1 cellular context compared by ENCODE assay signal in the genomic region with DNA sequence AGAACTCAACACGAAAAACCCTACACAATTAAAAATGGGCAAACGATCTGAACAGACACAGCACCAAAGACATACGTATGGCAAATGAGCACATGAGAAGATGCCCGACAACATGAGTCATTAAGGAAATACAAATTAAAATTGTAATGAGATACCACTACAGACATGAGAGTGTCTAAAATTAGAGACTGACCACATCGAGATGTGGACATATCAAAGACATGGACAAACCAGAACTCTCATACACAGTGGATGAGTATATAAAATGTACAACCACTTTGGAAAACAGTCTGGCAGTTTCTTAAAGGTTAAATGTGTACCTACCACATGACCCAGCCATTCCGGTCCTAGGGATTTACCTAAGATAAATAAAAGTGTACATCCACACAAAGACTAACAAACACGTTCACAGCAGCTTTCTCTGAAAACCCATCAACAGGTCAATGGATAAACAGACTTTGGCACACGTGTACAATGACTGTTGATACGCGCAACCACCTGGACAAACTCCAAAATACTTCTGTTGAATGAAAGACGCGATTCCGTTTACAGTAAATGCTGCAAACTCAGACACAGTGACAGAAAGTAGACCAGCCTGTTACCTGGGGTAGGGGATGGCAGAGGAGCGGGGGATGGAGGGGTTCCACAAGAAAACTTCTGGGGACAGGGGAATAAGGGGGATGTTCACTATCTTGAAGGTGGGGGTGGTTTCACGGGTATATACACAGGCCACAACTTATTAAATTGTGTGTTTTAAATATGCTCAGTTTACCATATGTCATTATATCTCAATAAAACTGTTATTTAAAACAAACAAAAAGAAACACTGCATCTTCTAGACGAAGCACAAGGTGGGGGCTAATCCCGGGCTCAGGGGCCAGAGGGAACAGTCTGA.
A peak's percentile ranks its signal among the peaks of the same experiment; 100 is the strongest.
TF ChIP-seq lines count a peak whose summit lies in the region.

No MANE protein-coding gene starts in this region.

TF ChIP-seq in IMR-90, 13 proteins besides CTCF, POLR2A, EP300 and RAD21:
- TF ChIP-seq, protein P1, sequence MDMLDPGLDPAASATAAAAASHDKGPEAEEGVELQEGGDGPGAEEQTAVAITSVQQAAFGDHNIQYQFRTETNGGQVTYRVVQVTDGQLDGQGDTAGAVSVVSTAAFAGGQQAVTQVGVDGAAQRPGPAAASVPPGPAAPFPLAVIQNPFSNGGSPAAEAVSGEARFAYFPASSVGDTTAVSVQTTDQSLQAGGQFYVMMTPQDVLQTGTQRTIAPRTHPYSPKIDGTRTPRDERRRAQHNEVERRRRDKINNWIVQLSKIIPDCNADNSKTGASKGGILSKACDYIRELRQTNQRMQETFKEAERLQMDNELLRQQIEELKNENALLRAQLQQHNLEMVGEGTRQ (IDR thresholded peaks at IDR 0.05; ENCODE audit: low read depth, low read length): no peak
- TF ChIP-seq CEBPB (IDR thresholded peaks at IDR 0.05; ENCODE audit: low read depth, low read length) (peak; percentile 29; the same call in 1 of the 2 replicates), FOS (IDR thresholded peaks at IDR 0.05; ENCODE audit: low read depth, low read length) (peak; percentile 52; the same call in 1 of the 2 replicates)
